ENCODE assay signal across 9 cellular contexts in genomic region chr6:37303891-37304503, GRCh38. TPM values are rescaled to one million over a fixed set of nuclear protein-coding genes. Genes with fewer than 3 reads are reported as not detected.
DNase-seq lines count a peak whose midpoint lies in the region; ATAC-seq and TF ChIP-seq lines count a peak whose summit lies in the region.
"Had no signal": no experiment of that assay in that cellular context is flagged by ENCODE, and none has a peak within 500 bp of the region (broad histone marks: within the 10 kb centered on the region; RNA-seq: fewer than 3 reads in every experiment).

No MANE protein-coding gene starts in this region.

- H3K9me2 ChIP-seq in GM23248 (ENCODE audit: insufficient read depth) = no peaks in the 10 kb centered on the region

- no peaks in the 10 kb centered on the region for H3K9me3 ChIP-seq in GM23248 (ENCODE audit: low read depth)
- H3K9me3 ChIP-seq in mucosa of descending colon = no peaks in the 10 kb centered on the region

- intact Hi-C loops in mucosa of descending colon (cut with DNase I, micrococcal nuclease) = no loop called here

- 0 out of 2 replicates have a peak, but pooled peaks cover 9% of the 10 kb centered on the region for H3K4me1 ChIP-seq in GM23248 (ENCODE audit: insufficient read depth)
- no peaks in the 10 kb centered on the region for H3K4me1 ChIP-seq in mucosa of descending colon (ENCODE audit: low read depth)

- H3K27ac ChIP-seq in GM23248 = no peak overlapping the region

- no peaks in the 10 kb centered on the region for H3K27me3 ChIP-seq in GM23248 (replicated peaks; ENCODE audit: insufficient read depth)

- H3K4me2 ChIP-seq in GM23248 (ENCODE audit: unreplicated experiment) = no peak overlapping the region

- TF ChIP-seq CTCF in fibroblast of mammary gland (conservative IDR thresholded peaks at IDR 0.05; ENCODE audit: control insufficient read depth, insufficient read depth, low read depth, low read length) (peak; percentile 73), mucosa of descending colon (IDR thresholded peaks at IDR 0.05) (no peak)

- no peak overlapping the region for H3K9ac ChIP-seq in GM23248

- H4K20me1 ChIP-seq in GM23248 (ENCODE audit: insufficient read depth) = no peaks in the 10 kb centered on the region

- H3F3A ChIP-seq in GM23248 (ENCODE audit: insufficient read depth) = peaks cover 3% of the 10 kb centered on the region; the same call in 1 of the 2 replicates

- no peaks in the 10 kb centered on the region for H3K79me2 ChIP-seq in GM23248 (ENCODE audit: insufficient read depth)

- DNase-seq in COLO829 (ENCODE audit: low spot score) = peak; percentile 56
- DNase-seq in GM23248 = peak; percentile 70
- DNase-seq in fibroblast of mammary gland (ENCODE audit: low read depth) = peak; percentile 57
- peak; percentile 33 for DNase-seq in renal cortical epithelial cell (ENCODE audit: low read depth)
- no peak for DNase-seq in GM19240 (ENCODE audit: insufficient read length, low spot score)
- no peak for DNase-seq in mucosa of descending colon
- DNase-seq: T-cell had no signal

- H3K4me3 ChIP-seq in GM23248 = no peak overlapping the region
- no peak overlapping the region for H3K4me3 ChIP-seq in fibroblast of mammary gland (ENCODE audit: control insufficient read depth, low read depth, low read length)
- H3K4me3 ChIP-seq in mucosa of descending colon = no peak overlapping the region

- in situ Hi-C loops in GM23248 (cut with MboI) = no loop called here

- ATAC-seq in SK-N-SH treated with all-trans-retinoic acid at 6 μM for 48 hours = peak; percentile 79
- no peak for ATAC-seq in mucosa of descending colon
- no peak for ATAC-seq in GM18907 (IDR thresholded peaks at IDR 0.05; ENCODE audit: unreplicated experiment)

- no peaks in the 10 kb centered on the region for H3K36me3 ChIP-seq in GM23248 (ENCODE audit: low read depth)
- H3K36me3 ChIP-seq in mucosa of descending colon (ENCODE audit: low read depth) = no peaks in the 10 kb centered on the region

- 75 to 80% methylated on average over 3 of the region's 3 CpGs for WGBS in GM23248 (ENCODE audit: low coverage in 1 of 2, low lambda C conversion rate in 2 of 2, missing lambda C conversion rate in 2 of 2), 2 experiments

- no peak overlapping the region for H2AFZ ChIP-seq in GM23248

TF ChIP-seq in SK-N-SH treated with all-trans-retinoic acid at 6 μM for 48 hours, 23 proteins besides CTCF, POLR2A, EP300 and RAD21:
- TF ChIP-seq ZFP30 (CRISPR knock-in tag; IDR thresholded peaks at IDR 0.05) (no peak), TCF4 (CRISPR knock-in tag; IDR thresholded peaks at IDR 0.05; ENCODE audit: borderline replicate concordance) (no peak), PPARA (CRISPR knock-in tag; IDR thresholded peaks at IDR 0.05; ENCODE audit: borderline replicate concordance) (no peak), ZFP3 (CRISPR knock-in tag; IDR thresholded peaks at IDR 0.05) (no peak), RARB (CRISPR knock-in tag; IDR thresholded peaks at IDR 0.05) (no peak), ARNTL (CRISPR knock-in tag; IDR thresholded peaks at IDR 0.05; ENCODE audit: borderline replicate concordance, low read depth) (no peak), POU6F1 (CRISPR knock-in tag; IDR thresholded peaks at IDR 0.05; ENCODE audit: borderline replicate concordance, low read depth) (no peak), ZNF70 (CRISPR knock-in tag; IDR thresholded peaks at IDR 0.05) (no peak), ESRRG (CRISPR knock-in tag; IDR thresholded peaks at IDR 0.05) (no peak), ISL1 (CRISPR knock-in tag; IDR thresholded peaks at IDR 0.05) (no peak), BACH2 (CRISPR knock-in tag; IDR thresholded peaks at IDR 0.05; ENCODE audit: borderline replicate concordance) (no peak), TSHZ2 (CRISPR knock-in tag; IDR thresholded peaks at IDR 0.05) (no peak), OSR1 (CRISPR knock-in tag; IDR thresholded peaks at IDR 0.05) (no peak), SNAI2 (CRISPR knock-in tag; IDR thresholded peaks at IDR 0.05) (no peak), CSDC2 (CRISPR knock-in tag; IDR thresholded peaks at IDR 0.05) (no peak)
TF ChIP-seq in SK-N-SH treated with all-trans-retinoic acid at 6 μM for 48 hours: peak in this region for 0.

RNA-seq across cellular contexts. Expression of gene TMEM217, which starts 46.1 kb away (rescaled TPM):
- 1.2 and 4.6 TPM in 2 replicates for total RNA-seq in GM23248 (2014; rRNA removed; shearing (Covaris generic))
- polyA plus RNA-seq in GM23248 (2016; fragmentation: Nextera tagmentation; extraction: Ambion mirVana) = 4.4 and 6.5 TPM in 2 replicates
- total RNA-seq in renal cortical epithelial cell (5.7 and 13.0 TPM in 2 replicates), mucosa of descending colon (1 to 10 TPM in 2 of 3 donors, under 1 TPM in 1; 0.96 to 1.6 (median 1.5) TPM)

RNA-seq across cellular contexts. Expression of gene TBC1D22B, which starts 46.4 kb away (rescaled TPM):
- 5.0 and 12.1 TPM in 2 replicates for total RNA-seq in GM23248 (2014; rRNA removed; shearing (Covaris generic))
- polyA plus RNA-seq in GM23248 (2016; fragmentation: Nextera tagmentation; extraction: Ambion mirVana) = 7.4 and 8.3 TPM in 2 replicates
- total RNA-seq in renal cortical epithelial cell (8.2 and 12.5 TPM in 2 replicates), mucosa of descending colon (10 to 100 TPM; 12.9 to 15.5 (median 14.8) TPM)

RNA-seq across cellular contexts. Expression of gene RNF8, which starts 49.8 kb away (rescaled TPM):
- 21.6 and 34.2 TPM in 2 replicates for total RNA-seq in GM23248 (2014; rRNA removed; shearing (Covaris generic))
- 19.3 and 19.7 TPM in 2 replicates for polyA plus RNA-seq in GM23248 (2016; fragmentation: Nextera tagmentation; extraction: Ambion mirVana)
- total RNA-seq in renal cortical epithelial cell = 24.5 and 31.3 TPM in 2 replicates
- 10 to 100 TPM; 11.2 to 16.3 (median 11.4) TPM for total RNA-seq in mucosa of descending colon

Comparison
In these comparisons a context has a peak if more than half of its experiments do, and no peak if none do; other contexts are left out.
1. DNase-seq: peak in COLO829 (single experiment), GM23248 (single experiment), fibroblast of mammary gland (single experiment) and renal cortical epithelial cell (single experiment); none in GM19240 (single experiment) and mucosa of descending colon (0 of 3).